Comparison of ENCODE assay signal across 1 cellular context in the genomic region with DNA sequence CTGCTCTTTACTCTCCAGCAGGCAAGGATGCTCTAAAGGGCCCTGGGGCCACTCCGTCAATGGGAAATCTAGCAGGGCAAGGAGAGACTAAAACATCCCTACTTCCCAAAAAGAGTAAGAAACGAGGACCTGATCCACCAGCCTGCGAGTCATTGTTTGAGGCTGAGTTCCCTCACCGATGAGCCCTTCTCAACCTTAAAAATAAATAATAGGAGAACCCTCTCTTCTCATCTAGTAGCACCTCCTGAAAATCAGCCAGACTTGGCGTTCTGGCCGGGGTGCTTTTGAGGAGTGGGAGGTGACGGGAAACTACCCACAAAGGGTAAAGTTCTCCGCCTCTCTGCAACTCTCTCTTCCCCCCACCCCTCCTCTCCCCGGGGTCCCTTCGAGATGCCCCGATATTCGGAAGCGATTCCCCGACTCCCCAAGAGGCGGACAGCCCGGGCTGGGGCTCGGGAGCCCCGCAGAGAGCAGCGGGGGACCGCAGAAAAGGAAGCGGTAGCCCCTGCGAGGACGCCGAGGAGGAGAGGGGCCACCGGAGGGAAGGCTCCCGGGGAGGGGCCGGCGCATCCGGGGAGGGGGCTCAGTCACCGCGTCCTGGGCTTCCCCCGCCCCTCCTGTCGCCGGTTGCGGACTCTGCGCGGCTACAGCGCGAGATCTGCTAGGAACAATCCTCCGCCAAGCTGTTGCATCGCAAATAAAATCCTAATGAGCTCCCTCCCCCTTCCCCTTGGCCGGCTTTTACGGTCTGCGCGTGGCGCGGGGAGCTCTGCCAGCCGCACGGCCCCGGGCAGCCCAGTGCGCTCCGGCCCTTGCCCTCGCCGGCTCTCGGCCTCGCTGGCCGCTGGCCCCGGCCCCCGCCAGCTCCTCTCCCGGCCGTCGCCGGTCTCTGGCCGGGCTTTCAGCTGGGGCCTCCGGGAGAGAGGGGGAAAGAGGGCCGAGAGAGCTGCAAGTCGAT.
TF ChIP-seq lines count a peak whose summit lies in the region.

No MANE protein-coding gene starts in this region.

TF ChIP-seq in A549, 52 proteins besides CTCF, POLR2A, EP300 and RAD21:
- TF ChIP-seq ZFP36 (IDR thresholded peaks at IDR 0.05; ENCODE audit: borderline replicate concordance, partially characterized antibody): no peak
- no peak for TF ChIP-seq MAZ (IDR thresholded peaks at IDR 0.05; ENCODE audit: borderline replicate concordance, low read depth, low read length)
- TF ChIP-seq, protein P1, sequence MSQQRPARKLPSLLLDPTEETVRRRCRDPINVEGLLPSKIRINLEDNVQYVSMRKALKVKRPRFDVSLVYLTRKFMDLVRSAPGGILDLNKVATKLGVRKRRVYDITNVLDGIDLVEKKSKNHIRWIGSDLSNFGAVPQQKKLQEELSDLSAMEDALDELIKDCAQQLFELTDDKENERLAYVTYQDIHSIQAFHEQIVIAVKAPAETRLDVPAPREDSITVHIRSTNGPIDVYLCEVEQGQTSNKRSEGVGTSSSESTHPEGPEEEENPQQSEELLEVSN (IDR thresholded peaks at IDR 0.05; ENCODE audit: borderline replicate concordance, low read depth): 0 out of 2 replicates have a peak, but pooled peaks have one; percentile 14
- peak; percentile 70; the same call in 1 of the 2 replicates for TF ChIP-seq POLR2AphosphoS2 (conservative IDR thresholded peaks at IDR 0.05; ENCODE audit: low read length)
- TF ChIP-seq ZC3H11A (IDR thresholded peaks at IDR 0.05): no peak
- TF ChIP-seq NFE2L2 (conservative IDR thresholded peaks at IDR 0.05; ENCODE audit: low read length): no peak
- TF ChIP-seq SMC3 (IDR thresholded peaks at IDR 0.05): no peak
- TF ChIP-seq, protein P2, sequence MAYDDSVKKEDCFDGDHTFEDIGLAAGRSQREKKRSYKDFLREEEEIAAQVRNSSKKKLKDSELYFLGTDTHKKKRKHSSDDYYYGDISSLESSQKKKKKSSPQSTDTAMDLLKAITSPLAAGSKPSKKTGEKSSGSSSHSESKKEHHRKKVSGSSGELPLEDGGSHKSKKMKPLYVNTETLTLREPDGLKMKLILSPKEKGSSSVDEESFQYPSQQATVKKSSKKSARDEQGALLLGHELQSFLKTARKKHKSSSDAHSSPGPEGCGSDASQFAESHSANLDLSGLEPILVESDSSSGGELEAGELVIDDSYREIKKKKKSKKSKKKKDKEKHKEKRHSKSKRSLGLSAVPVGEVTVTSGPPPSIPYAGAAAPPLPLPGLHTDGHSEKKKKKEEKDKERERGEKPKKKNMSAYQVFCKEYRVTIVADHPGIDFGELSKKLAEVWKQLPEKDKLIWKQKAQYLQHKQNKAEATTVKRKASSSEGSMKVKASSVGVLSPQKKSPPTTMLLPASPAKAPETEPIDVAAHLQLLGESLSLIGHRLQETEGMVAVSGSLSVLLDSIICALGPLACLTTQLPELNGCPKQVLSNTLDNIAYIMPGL (CRISPR knock-in tag; IDR thresholded peaks at IDR 0.05; ENCODE audit: borderline replicate concordance): no peak
- no peak for TF ChIP-seq CBX2 (IDR thresholded peaks at IDR 0.05; ENCODE audit: borderline replicate concordance, low read depth)
- TF ChIP-seq TP53 (CRISPR knock-in tag; IDR thresholded peaks at IDR 0.05): no peak; the same call in 1 of the 2 replicates
- TF ChIP-seq RNF2 (IDR thresholded peaks at IDR 0.05; ENCODE audit: borderline replicate concordance, low read depth): no peak
- no peak for TF ChIP-seq HOXB5 (CRISPR knock-in tag; IDR thresholded peaks at IDR 0.05)
- TF ChIP-seq HOXB13 (CRISPR knock-in tag; IDR thresholded peaks at IDR 0.05; ENCODE audit: low read depth): no peak
- TF ChIP-seq, protein P3, sequence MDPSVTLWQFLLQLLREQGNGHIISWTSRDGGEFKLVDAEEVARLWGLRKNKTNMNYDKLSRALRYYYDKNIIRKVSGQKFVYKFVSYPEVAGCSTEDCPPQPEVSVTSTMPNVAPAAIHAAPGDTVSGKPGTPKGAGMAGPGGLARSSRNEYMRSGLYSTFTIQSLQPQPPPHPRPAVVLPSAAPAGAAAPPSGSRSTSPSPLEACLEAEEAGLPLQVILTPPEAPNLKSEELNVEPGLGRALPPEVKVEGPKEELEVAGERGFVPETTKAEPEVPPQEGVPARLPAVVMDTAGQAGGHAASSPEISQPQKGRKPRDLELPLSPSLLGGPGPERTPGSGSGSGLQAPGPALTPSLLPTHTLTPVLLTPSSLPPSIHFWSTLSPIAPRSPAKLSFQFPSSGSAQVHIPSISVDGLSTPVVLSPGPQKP (IDR thresholded peaks at IDR 0.05; ENCODE audit: low read depth, low read length): no peak
- TF ChIP-seq SREBF2 (IDR thresholded peaks at IDR 0.05): no peak
- no peak for TF ChIP-seq ZSCAN20 (CRISPR knock-in tag; IDR thresholded peaks at IDR 0.05)
- TF ChIP-seq PHF8 (IDR thresholded peaks at IDR 0.05; ENCODE audit: borderline replicate concordance, low read depth): no peak; the same call in 1 of the 2 replicates
- no peak for TF ChIP-seq HDAC2 (IDR thresholded peaks at IDR 0.05)
- 0 out of 2 replicates have a peak, but pooled peaks have one; percentile 21 for TF ChIP-seq TFCP2L1 (CRISPR knock-in tag; IDR thresholded peaks at IDR 0.05)
- TF ChIP-seq, protein P4, sequence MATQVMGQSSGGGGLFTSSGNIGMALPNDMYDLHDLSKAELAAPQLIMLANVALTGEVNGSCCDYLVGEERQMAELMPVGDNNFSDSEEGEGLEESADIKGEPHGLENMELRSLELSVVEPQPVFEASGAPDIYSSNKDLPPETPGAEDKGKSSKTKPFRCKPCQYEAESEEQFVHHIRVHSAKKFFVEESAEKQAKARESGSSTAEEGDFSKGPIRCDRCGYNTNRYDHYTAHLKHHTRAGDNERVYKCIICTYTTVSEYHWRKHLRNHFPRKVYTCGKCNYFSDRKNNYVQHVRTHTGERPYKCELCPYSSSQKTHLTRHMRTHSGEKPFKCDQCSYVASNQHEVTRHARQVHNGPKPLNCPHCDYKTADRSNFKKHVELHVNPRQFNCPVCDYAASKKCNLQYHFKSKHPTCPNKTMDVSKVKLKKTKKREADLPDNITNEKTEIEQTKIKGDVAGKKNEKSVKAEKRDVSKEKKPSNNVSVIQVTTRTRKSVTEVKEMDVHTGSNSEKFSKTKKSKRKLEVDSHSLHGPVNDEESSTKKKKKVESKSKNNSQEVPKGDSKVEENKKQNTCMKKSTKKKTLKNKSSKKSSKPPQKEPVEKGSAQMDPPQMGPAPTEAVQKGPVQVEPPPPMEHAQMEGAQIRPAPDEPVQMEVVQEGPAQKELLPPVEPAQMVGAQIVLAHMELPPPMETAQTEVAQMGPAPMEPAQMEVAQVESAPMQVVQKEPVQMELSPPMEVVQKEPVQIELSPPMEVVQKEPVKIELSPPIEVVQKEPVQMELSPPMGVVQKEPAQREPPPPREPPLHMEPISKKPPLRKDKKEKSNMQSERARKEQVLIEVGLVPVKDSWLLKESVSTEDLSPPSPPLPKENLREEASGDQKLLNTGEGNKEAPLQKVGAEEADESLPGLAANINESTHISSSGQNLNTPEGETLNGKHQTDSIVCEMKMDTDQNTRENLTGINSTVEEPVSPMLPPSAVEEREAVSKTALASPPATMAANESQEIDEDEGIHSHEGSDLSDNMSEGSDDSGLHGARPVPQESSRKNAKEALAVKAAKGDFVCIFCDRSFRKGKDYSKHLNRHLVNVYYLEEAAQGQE (IDR thresholded peaks at IDR 0.05): peak; percentile 42; the same call in 1 of the 2 replicates
- TF ChIP-seq NR3C1 (IDR thresholded peaks at IDR 0.05): no peak
- TF ChIP-seq, protein P5, sequence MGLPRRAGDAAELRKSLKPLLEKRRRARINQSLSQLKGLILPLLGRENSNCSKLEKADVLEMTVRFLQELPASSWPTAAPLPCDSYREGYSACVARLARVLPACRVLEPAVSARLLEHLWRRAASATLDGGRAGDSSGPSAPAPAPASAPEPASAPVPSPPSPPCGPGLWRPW (IDR thresholded peaks at IDR 0.05): no peak
- no peak for TF ChIP-seq EHMT2 (IDR thresholded peaks at IDR 0.05; ENCODE audit: low read depth)
- TF ChIP-seq JUN (IDR thresholded peaks at IDR 0.05): 0 out of 5 replicates have a peak, but pooled peaks of 1 of the 2 experiments have one; percentile 8
- TF ChIP-seq, protein P6, sequence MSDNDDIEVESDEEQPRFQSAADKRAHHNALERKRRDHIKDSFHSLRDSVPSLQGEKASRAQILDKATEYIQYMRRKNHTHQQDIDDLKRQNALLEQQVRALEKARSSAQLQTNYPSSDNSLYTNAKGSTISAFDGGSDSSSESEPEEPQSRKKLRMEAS (IDR thresholded peaks at IDR 0.05): peak; percentile 20
- TF ChIP-seq FOXS1 (CRISPR knock-in tag; IDR thresholded peaks at IDR 0.05): no peak
- no peak for TF ChIP-seq FOSB (CRISPR knock-in tag; IDR thresholded peaks at IDR 0.05)
- TF ChIP-seq, protein P7, sequence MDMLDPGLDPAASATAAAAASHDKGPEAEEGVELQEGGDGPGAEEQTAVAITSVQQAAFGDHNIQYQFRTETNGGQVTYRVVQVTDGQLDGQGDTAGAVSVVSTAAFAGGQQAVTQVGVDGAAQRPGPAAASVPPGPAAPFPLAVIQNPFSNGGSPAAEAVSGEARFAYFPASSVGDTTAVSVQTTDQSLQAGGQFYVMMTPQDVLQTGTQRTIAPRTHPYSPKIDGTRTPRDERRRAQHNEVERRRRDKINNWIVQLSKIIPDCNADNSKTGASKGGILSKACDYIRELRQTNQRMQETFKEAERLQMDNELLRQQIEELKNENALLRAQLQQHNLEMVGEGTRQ (IDR thresholded peaks at IDR 0.05): no peak
- no peak for TF ChIP-seq BHLHE40 (IDR thresholded peaks at IDR 0.05; ENCODE audit: low read depth, low read length)
- TF ChIP-seq JUNB (IDR thresholded peaks at IDR 0.05): no peak
- peak; percentile 63; the same call in 1 of the 2 replicates for TF ChIP-seq HOXA7 (CRISPR knock-in tag; IDR thresholded peaks at IDR 0.05)
- no peak for TF ChIP-seq RCOR1 (IDR thresholded peaks at IDR 0.05; ENCODE audit: low read depth, low read length)
